In genomic region chr1:93629101-93630059, GRCh38 we compare ENCODE assay signal across 8 cellular contexts. TPM values are rescaled to one million over a fixed set of nuclear protein-coding genes. Genes with fewer than 3 reads are reported as not detected.
DNase-seq lines count a peak whose midpoint lies in the region; ATAC-seq, FAIRE-seq and TF ChIP-seq lines count a peak whose summit lies in the region.

No MANE protein-coding gene starts in this region.

- intact Hi-C loops in PC-3 (cut with micrococcal nuclease), result loop anchor here (1.0 to 5.0 kb wide), 4 partner anchors 50 to 215 kb away; partner anchors contain the start of gene FNBP1L
- intact Hi-C loops in ascending aorta (cut with DNase I), result loop anchor here (1.0 to 5.0 kb wide), 4 partner anchors 51 to 215 kb away; no protein-coding TSS in a partner anchor

- H3K4me3 ChIP-seq in BE2C (ENCODE audit: low read depth, low read length), result no peak overlapping the region
- H3K4me3 ChIP-seq in PC-3 (ENCODE audit: low read length), result no peak overlapping the region
- H3K4me3 ChIP-seq in ascending aorta, result no peak overlapping the region
- H3K4me3 ChIP-seq in right atrium auricular region, result no peak overlapping the region
- no peak overlapping the region for H3K4me3 ChIP-seq in small intestine (ENCODE audit: low read depth in 1 of 2, low read length in 2 of 2)

- no peaks in the 10 kb centered on the region for H3K9me2 ChIP-seq in PC-3 (replicated peaks; ENCODE audit: low read length)

- POLR2A ChIA-PET in PC-3 (lab: Charles Lee; ENCODE audit: unreplicated experiment), result interaction anchor here (0.5 to 0.7 kb wide), 2 partner anchors 45 to 192 kb away, joined by 5 to 6 read pairs; no protein-coding TSS in a partner anchor

- H3K27me3 ChIP-seq in BE2C (no peaks in the 10 kb centered on the region), PC-3 (ENCODE audit: low read length) (no peaks in the 10 kb centered on the region), ascending aorta (no peaks in the 10 kb centered on the region), right atrium auricular region (no peaks in the 10 kb centered on the region), small intestine (ENCODE audit: control insufficient read depth in 2 of 2, insufficient read depth in 2 of 2, low read length in 2 of 2) (no peaks in the 10 kb centered on the region)

- peak; percentile 57 for FAIRE-seq in small intestine (lab: Jason Lieb, UNC)

- H3K9ac ChIP-seq in PC-3 (ENCODE audit: low read length), result peak overlapping the region; percentile 38

- no peak overlapping the region for H2AFZ ChIP-seq in PC-3 (ENCODE audit: low read length)

- H3K4me2 ChIP-seq in PC-3 (ENCODE audit: low read length), result no peak overlapping the region

- H3K4me1 ChIP-seq in BE2C (peaks cover 12% of the 10 kb centered on the region), PC-3 (ENCODE audit: insufficient read depth, low read length) (peaks cover 75% of the 10 kb centered on the region), ascending aorta (peaks cover 0 to 19% of the 10 kb centered on the region in 2 donors), right atrium auricular region (peaks cover 0 to 31% of the 10 kb centered on the region in 2 donors), small intestine (ENCODE audit: control insufficient read depth in 2 of 2, insufficient read depth in 1 of 2, low read depth in 1 of 2, low read length in 1 of 2) (peaks cover 0 to 4% of the 10 kb centered on the region in 2 donors)

- BruUV-seq in PC-3 (replicated peaks; lab: Mats Ljungman, UMichigan), result no TSS peak

- peaks cover 12% of the 10 kb centered on the region for H3F3A ChIP-seq in PC-3 (ENCODE audit: low read length, unreplicated experiment)

- peak; percentile 73 for TF ChIP-seq CTCF in BE2C (IDR thresholded peaks at IDR 0.05; ENCODE audit: low read depth, low read length)
- peak; percentile 88 for TF ChIP-seq CTCF in PC-3 (conservative IDR thresholded peaks at IDR 0.05; ENCODE audit: low read depth, low read length)
- peak; percentile 69 to 87 (median 82) for TF ChIP-seq CTCF in ascending aorta (IDR thresholded peaks at IDR 0.05)
- TF ChIP-seq CTCF in right atrium auricular region (IDR thresholded peaks at IDR 0.05), result peak; percentile 59 to 83

- no peaks in the 10 kb centered on the region; the same call in 1 of the 2 replicates for H3K36me3 ChIP-seq in BE2C
- peaks cover 66% of the 10 kb centered on the region for H3K36me3 ChIP-seq in PC-3 (ENCODE audit: low read depth, low read length)
- no peaks in the 10 kb centered on the region for H3K36me3 ChIP-seq in ascending aorta
- H3K36me3 ChIP-seq in right atrium auricular region, result no peaks in the 10 kb centered on the region
- no peaks in the 10 kb centered on the region for H3K36me3 ChIP-seq in small intestine (ENCODE audit: control insufficient read depth in 2 of 2, insufficient read depth in 2 of 2, low read length in 2 of 2)

- peaks cover 100% of the 10 kb centered on the region for H3K79me2 ChIP-seq in PC-3 (ENCODE audit: low read length)

- 57 to 63% (median 57%) methylated on average over 9 of the region's 9 CpGs for WGBS in small intestine, 3 donors

- ATAC-seq in GM18517 (IDR thresholded peaks at IDR 0.05; ENCODE audit: unreplicated experiment) (peak; percentile 59), PC-3 (peak; percentile 64), HG03565 (IDR thresholded peaks at IDR 0.05; ENCODE audit: unreplicated experiment) (no peak)

- peaks cover 45% of the 10 kb centered on the region for H4K20me1 ChIP-seq in PC-3 (ENCODE audit: low read length)

- H3K27ac ChIP-seq in PC-3 (ENCODE audit: low read length) (peak overlapping the region; percentile 72), ascending aorta (peak overlapping the region in 1 of 2 donors; percentile 44), right atrium auricular region (no peak overlapping the region), small intestine (ENCODE audit: low read depth in 1 of 2, low read length in 1 of 2) (no peak overlapping the region)

- DNase-seq in BE2C, result peak; percentile 27
- DNase-seq in LoVo (ENCODE audit: low spot score), result peak; percentile 76
- DNase-seq in PC-3, result peak; percentile 85
- DNase-seq in ascending aorta (ENCODE audit: low spot score in 2 of 2), result no peak
- no peak for DNase-seq in right atrium auricular region (ENCODE audit: low spot score)
- DNase-seq in small intestine, result peak; percentile 79

- CTCF ChIA-PET in PC-3 (lab: Charles Lee), result interaction anchor here (0.6 to 2.6 kb wide), 7 partner anchors 9 to 215 kb away, joined by 3 to 32 read pairs (median 3); no protein-coding TSS in a partner anchor

- H3K9me3 ChIP-seq in BE2C (no peaks in the 10 kb centered on the region), PC-3 (ENCODE audit: low read length) (no peaks in the 10 kb centered on the region), ascending aorta (no peaks in the 10 kb centered on the region), right atrium auricular region (no peaks in the 10 kb centered on the region), small intestine (ENCODE audit: control insufficient read depth, low read depth) (no peaks in the 10 kb centered on the region)

RNA-seq across cellular contexts. Expression of gene BCAR3, which starts 52.3 kb away (rescaled TPM):
- polyA plus RNA-seq in BE2C (2012; ENCODE audit: insufficient read depth, insufficient read length, low read depth), result 95.5 TPM
- total RNA-seq in PC-3 (2014; rRNA removed) (169 and 171 TPM in 2 replicates), ascending aorta (41.0 TPM), right atrium auricular region (10 to 100 TPM; 12.7 to 19.3 TPM)
- polyA plus RNA-seq in small intestine, result 10 to 100 TPM; 15.9 to 26.2 (median 21.9) TPM

Comparison
In these comparisons a context has a peak if more than half of its experiments do, and no peak if none do; other contexts are left out.
1. DNase-seq: peak in BE2C (single experiment), LoVo (single experiment), PC-3 (single experiment) and small intestine (single experiment); none in ascending aorta (0 of 2) and right atrium auricular region (single experiment).
2. Peak in every context shown above with its lines, with median percentiles within 50 percentile points of each other: CTCF ChIP-seq.